8 cellular contexts compared by ENCODE assay signal in genomic region chrX:70970482-70970999, GRCh38. TPM values are rescaled to one million over a fixed set of nuclear protein-coding genes. Genes with fewer than 3 reads are reported as not detected.
DNase-seq lines count a peak whose midpoint lies in the region; ATAC-seq lines count a peak whose summit lies in the region.

No MANE protein-coding gene starts in this region.

- peak; percentile 1 to 9 for DNase-seq in SHP77 (lab: John Stamatoyannopoulos, UW)
- DNase-seq in SHP77 treated with DMSO at 0.1 percent for 48 hours (lab: John Stamatoyannopoulos, UW) = no peak
- peak; percentile 3 for DNase-seq in NCI-H226
- peak; percentile 33 for DNase-seq in dermis blood vessel endothelial cell
- peak; percentile 0 for DNase-seq in putamen (ENCODE audit: low spot score)
- DNase-seq in NCI-H1930 (lab: John Stamatoyannopoulos, UW) = no peak
- no peak for DNase-seq in NCI-H2029 treated with DMSO at 0.1 percent for 48 hours (lab: John Stamatoyannopoulos, UW)

- ATAC-seq in GM19328 (IDR thresholded peaks at IDR 0.05; ENCODE audit: unreplicated experiment) = no peak

RNA-seq across cellular contexts. Expression of gene SLC7A3, which starts 39.6 kb away (rescaled TPM):
- not detected in 2 replicates for total RNA-seq in dermis blood vessel endothelial cell

Comparison
In these comparisons a context has a peak if more than half of its experiments do, and no peak if none do; other contexts are left out.
1. DNase-seq: peak in SHP77 (2 of 2), NCI-H226 (single experiment), dermis blood vessel endothelial cell (single experiment) and putamen (single experiment); none in SHP77 treated with DMSO at 0.1 percent for 48 hours (single experiment), NCI-H1930 (0 of 2) and NCI-H2029 treated with DMSO at 0.1 percent for 48 hours (single experiment).